Comparison of ENCODE assay signal across 1 cellular context in genomic region chr20:42379385-42379784, GRCh38.
TF ChIP-seq lines count a peak whose summit lies in the region.

No MANE protein-coding gene starts in this region.

TF ChIP-seq in H1, 55 proteins besides CTCF, POLR2A, EP300 and RAD21:
- TF ChIP-seq CHD7 (IDR thresholded peaks at IDR 0.05; ENCODE audit: insufficient replicate concordance, low read length) (no peak), BACH1 (IDR thresholded peaks at IDR 0.05; ENCODE audit: low read length) (no peak), FOSL1 (IDR thresholded peaks at IDR 0.05; ENCODE audit: insufficient read depth, low read depth, low read length) (no peak), MAFK (IDR thresholded peaks at IDR 0.05; ENCODE audit: low read depth, low read length) (no peak), SRF (IDR thresholded peaks at IDR 0.05; ENCODE audit: low read depth, low read length) (no peak), MAX (IDR thresholded peaks at IDR 0.05) (no peak), RNF2 (IDR thresholded peaks at IDR 0.05; ENCODE audit: borderline replicate concordance, low read depth, low read length, missing control alignments, poor library complexity, severe bottlenecking) (no peak), CREB1 (IDR thresholded peaks at IDR 0.05) (no peak), TBP (IDR thresholded peaks at IDR 0.05; ENCODE audit: low read depth, low read length) (no peak), JUN (IDR thresholded peaks at IDR 0.05; ENCODE audit: low read depth, low read length) (no peak)
